In the genomic region with DNA sequence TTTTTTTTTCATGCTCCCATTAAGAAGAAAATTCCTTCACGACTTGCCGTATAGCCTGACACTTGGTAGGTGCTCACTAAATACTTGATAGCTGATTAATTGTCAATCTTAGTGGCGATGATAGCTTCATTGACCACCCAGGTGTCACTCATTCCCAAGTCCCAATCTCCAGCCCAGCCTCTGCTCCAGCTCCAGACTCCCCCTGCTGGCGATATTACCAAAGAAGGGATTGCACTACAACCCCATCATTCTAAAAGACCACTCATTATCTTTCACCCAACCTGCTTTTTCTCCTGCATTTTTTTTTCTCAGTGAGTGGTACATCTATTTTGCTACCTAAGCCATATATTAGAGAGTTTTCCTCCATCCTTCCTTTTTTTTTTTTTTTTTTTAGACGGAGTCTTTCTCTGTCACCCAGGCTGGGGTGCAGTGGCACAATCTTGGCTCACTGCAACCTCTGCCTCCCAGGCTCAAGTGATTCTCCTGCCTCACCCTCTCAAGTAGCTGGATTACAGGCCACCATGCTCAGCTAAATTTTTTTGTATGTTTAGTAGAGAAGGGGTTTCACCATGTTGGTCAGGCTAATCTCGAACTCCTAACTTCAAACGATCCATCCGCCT, we compare ENCODE assay signal across 8 cellular contexts. TPM values are rescaled to one million over a fixed set of nuclear protein-coding genes. Genes with fewer than 3 reads are reported as not detected.
A peak's percentile ranks its signal among the peaks of the same experiment; 100 is the strongest.
DNase-seq lines count a peak whose midpoint lies in the region; ATAC-seq, FAIRE-seq and TF ChIP-seq lines count a peak whose summit lies in the region.

No MANE protein-coding gene starts in this region.

- H3K9me3 ChIP-seq in SU-DHL-6 (ENCODE audit: insufficient read depth, low read length) (no peaks in the 10 kb centered on the region), lower lobe of right lung (no peaks in the 10 kb centered on the region), stomach (no peaks in the 10 kb centered on the region)

- H3K9me2 ChIP-seq in SU-DHL-6 (replicated peaks; ENCODE audit: insufficient read depth, low read length): no peaks in the 10 kb centered on the region

- 46 to 57% (median 53%) methylated on average over 8 of the region's 8 CpGs for WGBS in stomach, 5 donors

- H3K79me2 ChIP-seq in SU-DHL-6 (ENCODE audit: insufficient read depth, low read length): no peaks in the 10 kb centered on the region

- TF ChIP-seq CTCF in GM13977 (IDR thresholded peaks at IDR 0.05; ENCODE audit: extremely low read depth, insufficient read depth, missing control alignments): peak; percentile 63
- peak; percentile 67 for TF ChIP-seq CTCF in LNCaP clone FGC (IDR thresholded peaks at IDR 0.05; ENCODE audit: control insufficient read depth, extremely low read depth, insufficient read depth)
- peak; percentile 59 for TF ChIP-seq CTCF in SU-DHL-6 (IDR thresholded peaks at IDR 0.05; ENCODE audit: insufficient read depth, low read length, poor library complexity, severe bottlenecking)
- TF ChIP-seq CTCF in bronchial epithelial cell (IDR thresholded peaks at IDR 0.05; ENCODE audit: insufficient read depth, low read length, severe bottlenecking): peak; percentile 83
- peak; percentile 74 for TF ChIP-seq CTCF in lower lobe of right lung (IDR thresholded peaks at IDR 0.05)
- TF ChIP-seq CTCF in stomach (IDR thresholded peaks at IDR 0.05): peak in 5 of 7 experiments; percentile 51 to 70 (median 58)

- no peaks in the 10 kb centered on the region for H3K4me1 ChIP-seq in lower lobe of right lung
- no peaks in the 10 kb centered on the region for H3K4me1 ChIP-seq in stomach

- no peak overlapping the region for H3K9ac ChIP-seq in SU-DHL-6 (ENCODE audit: low read length)

- H3K27ac ChIP-seq in SU-DHL-6 (ENCODE audit: low read depth, low read length) (no peak overlapping the region), lower lobe of right lung (no peak overlapping the region), stomach (no peak overlapping the region)

- ATAC-seq in lower lobe of right lung (peak; percentile 65 to 83), HG03342 (IDR thresholded peaks at IDR 0.05; ENCODE audit: unreplicated experiment) (no peak)

- in situ Hi-C loops in GM13977 (cut with MboI; ENCODE audit: low pct_unique_long_range_greater_than_20kb, low sequenced_read_pairs, unreplicated experiment): no loop called here

- no peak overlapping the region for H3K4me3 ChIP-seq in LNCaP clone FGC (ENCODE audit: low read depth, low read length)
- H3K4me3 ChIP-seq in SU-DHL-6 (ENCODE audit: insufficient read depth, low read length, poor library complexity, severe bottlenecking): no peak overlapping the region
- H3K4me3 ChIP-seq in bronchial epithelial cell (ENCODE audit: low read depth, low read length): no peak overlapping the region
- no peak overlapping the region for H3K4me3 ChIP-seq in lower lobe of right lung
- no peak overlapping the region for H3K4me3 ChIP-seq in stomach

- H3K27me3 ChIP-seq in SU-DHL-6 (ENCODE audit: low read length): no peaks in the 10 kb centered on the region
- no peaks in the 10 kb centered on the region for H3K27me3 ChIP-seq in bronchial epithelial cell (ENCODE audit: control insufficient read depth, insufficient read depth, low read length)
- no peaks in the 10 kb centered on the region for H3K27me3 ChIP-seq in lower lobe of right lung (ENCODE audit: low read depth)
- H3K27me3 ChIP-seq in stomach: peaks cover 0 to 7% (median 0%) of the 10 kb centered on the region in 3 donors

- intact Hi-C loops in lower lobe of right lung (cut with DNase I): no loop called here
- intact Hi-C loops in stomach (cut with DNase I; ENCODE audit: low total_unique reads): no loop called here

- no peak for TF ChIP-seq POLR2A in stomach (IDR thresholded peaks at IDR 0.05)

- H3K36me3 ChIP-seq in SU-DHL-6 (ENCODE audit: low read length) (no peaks in the 10 kb centered on the region), bronchial epithelial cell (ENCODE audit: control insufficient read depth, insufficient read depth, low read length) (no peaks in the 10 kb centered on the region), lower lobe of right lung (no peaks in the 10 kb centered on the region), stomach (no peaks in the 10 kb centered on the region)

- peak; percentile 28 to 55 for DNase-seq in AML-193 (lab: John Stamatoyannopoulos, UW)
- DNase-seq in GM13977 (ENCODE audit: low spot score): peak; percentile 47
- no peak for DNase-seq in LNCaP clone FGC (ENCODE audit: low read depth)
- peak; percentile 35 for DNase-seq in bronchial epithelial cell (ENCODE audit: low read depth)
- peak; percentile 48 for DNase-seq in lower lobe of right lung
- DNase-seq in stomach: peak; percentile 57

- no peak for FAIRE-seq in bronchial epithelial cell (lab: Jason Lieb, UNC)

- no peak overlapping the region for H3K4me2 ChIP-seq in SU-DHL-6 (ENCODE audit: low read depth, low read length, poor library complexity, severe bottlenecking)

- no peak overlapping the region for H2AFZ ChIP-seq in SU-DHL-6 (ENCODE audit: low read depth, low read length, severe bottlenecking)

- no peaks in the 10 kb centered on the region for H3F3A ChIP-seq in SU-DHL-6 (ENCODE audit: insufficient read depth)

- H4K20me1 ChIP-seq in SU-DHL-6 (ENCODE audit: low read depth, low read length): no peaks in the 10 kb centered on the region

- TF ChIP-seq EP300 in stomach (IDR thresholded peaks at IDR 0.05): no peak

RNA-seq across cellular contexts. Expression of a gene that starts 19.5 kb away (rescaled TPM):
- total RNA-seq in bronchial epithelial cell: 33.2 and 43.5 TPM in 2 replicates
- 44.9 TPM for total RNA-seq in lower lobe of right lung
- 10 to 100 TPM in 3 of 5 donors, 1 to 10 TPM in 2; 1.4 to 50.4 (median 25.8) TPM for total RNA-seq in stomach
- polyA plus RNA-seq in stomach: 10 to 100 TPM in 2 of 3 donors, 1 to 10 TPM in 1; 7.1 to 18.5 (median 11.3) TPM

RNA-seq across cellular contexts. Expression of a gene that starts 20.6 kb away (rescaled TPM):
- total RNA-seq in bronchial epithelial cell (0.26 and 2.1 TPM in 2 replicates), lower lobe of right lung (3.1 TPM), stomach (not detected)
- polyA plus RNA-seq in stomach: not detected

RNA-seq across cellular contexts. Expression of a gene that starts 41.3 kb away (rescaled TPM):
- total RNA-seq in bronchial epithelial cell (103 and 124 TPM in 2 replicates), lower lobe of right lung (138 TPM), stomach (100 to 1,000 TPM in 2 of 5 donors, 10 to 100 TPM in 2, 1 to 10 TPM in 1; 6.7 to 130 (median 59.8) TPM)
- 10 to 100 TPM; 24.9 to 35.1 (median 27.2) TPM for polyA plus RNA-seq in stomach
